Comparison of ENCODE assay signal across 17 cellular contexts in genomic region chr13:46278474-46278873, GRCh38.
DNase-seq lines count a peak whose midpoint lies in the region; ATAC-seq, FAIRE-seq and TF ChIP-seq lines count a peak whose summit lies in the region.
"Had no signal": no experiment of that assay in that cellular context is flagged by ENCODE, and none has a peak within 500 bp of the region (broad histone marks: within the 10 kb centered on the region; RNA-seq: fewer than 3 reads in every experiment).

No MANE protein-coding gene starts in this region.

- H3K9me2 ChIP-seq in GM23248 (ENCODE audit: insufficient read depth) = no peaks in the 10 kb centered on the region

- intact Hi-C loops in K562 (cut with micrococcal nuclease) = no loop called here

- H2AFZ ChIP-seq in GM23248 (0 out of 2 replicates have a peak overlapping the region, but pooled peaks have one; percentile 34), K562 (ENCODE audit: low read depth, low read length) (peak overlapping the region; percentile 84), neural progenitor cell (replicated peaks) (no peak overlapping the region)

- no peak for TF ChIP-seq POLR2A in K562 (conservative IDR thresholded peaks at IDR 0.05)

- H3K27me3 ChIP-seq in GM23248 (replicated peaks; ENCODE audit: insufficient read depth) (no peaks in the 10 kb centered on the region), K562 (ENCODE audit: control insufficient read depth in 2 of 2, insufficient read depth in 2 of 2, low read length in 2 of 2) (no peaks in the 10 kb centered on the region), neural progenitor cell (no peaks in the 10 kb centered on the region)
- H3K27me3 ChIP-seq: BLaER1 treated with 17β-estradiol and CSF1 and Interleukin-3, amounts not matched to agents 10 nM and 100 nM; pancreas had no signal

- WGBS in GM23248 (ENCODE audit: low coverage in 1 of 2, low lambda C conversion rate in 2 of 2, missing lambda C conversion rate in 2 of 2), 2 experiments = 44 to 51% methylated on average over 4 of the region's 4 CpGs
- WGBS in K562 (ENCODE audit: insufficient coverage, low coverage, missing lambda C conversion rate) = 5% methylated on average over 2 of the region's 4 CpGs

- no peaks in the 10 kb centered on the region for H3K4me1 Mint-ChIP-seq in neural progenitor cell

- H3K9me3 ChIP-seq in GM23248 (ENCODE audit: low read depth) (no peaks in the 10 kb centered on the region), K562 (replicated peaks; ENCODE audit: control insufficient read depth, insufficient read depth, low read depth, low read length) (no peaks in the 10 kb centered on the region), neural progenitor cell (ENCODE audit: low read depth) (no peaks in the 10 kb centered on the region)
- H3K9me3 ChIP-seq: BLaER1 treated with 17β-estradiol and CSF1 and Interleukin-3, amounts not matched to agents 10 nM and 100 nM; pancreas; thoracic aorta had no signal

- FAIRE-seq in K562 (lab: Jason Lieb, UNC) = peak; percentile 69

- BruUV-seq in K562 (replicated peaks; lab: Mats Ljungman, UMichigan) = no TSS peak

- no peaks in the 10 kb centered on the region for H3K9me3 Mint-ChIP-seq in neural progenitor cell
- H3K9me3 Mint-ChIP-seq: activated T-helper 1 cell treated with anti-CD3 and anti-CD28 coated beads, Interleukin-12 subunit alpha, Interleukin-12 subunit beta, Interleukin-2, Interleukin-4 antibody, amounts not matched to agents 30 ng/mL and 10 ng/mL and 1 ng/mL, durations not matched to agents 14 hours and 24 hours and 36 hours had no signal

- TF ChIP-seq CTCF in K562 (IDR thresholded peaks at IDR 0.05 in 2 of 3, conservative IDR thresholded peaks at IDR 0.05 in 1 of 3; ENCODE audit: insufficient read depth in 2 of 3, low read depth in 1 of 3, low read length in 3 of 3) = no peak
- TF ChIP-seq CTCF in neural progenitor cell (IDR thresholded peaks at IDR 0.05) = no peak

- POLR2A ChIA-PET in K562 (lab: Yijun Ruan, JAX) = interaction anchor here (0.7 to 0.9 kb wide), 2 partner anchors 10 to 19 kb away, joined by 3 read pairs; no protein-coding TSS in a partner anchor

- no peak for TF ChIP-seq RAD21 in K562 (CRISPR knock-in tag; conservative IDR thresholded peaks at IDR 0.05 in 1 of 2, IDR thresholded peaks at IDR 0.05 in 1 of 2)

- TF ChIP-seq EP300 in K562 (IDR thresholded peaks at IDR 0.05; ENCODE audit: low read length) = no peak

- no peaks in the 10 kb centered on the region for H3K36me3 Mint-ChIP-seq in neural progenitor cell

- H3K9me1 ChIP-seq in K562 (ENCODE audit: control insufficient read depth, insufficient read depth, low read length) = no peaks in the 10 kb centered on the region

- CTCF ChIA-PET in K562 (lab: Yijun Ruan, JAX; ENCODE audit: low intra/inter-chr PET ratio) = no interaction called here

- no peak for DNase-seq in GM23248
- peak; percentile 6 to 12 for DNase-seq in Kasumi-1 (lab: John Stamatoyannopoulos, UW)
- DNase-seq in K562 (ENCODE audit: extremely low read depth in 1 of 4, low spot score in 3 of 4) = peak in 3 of 4 experiments; percentile 10 to 58 (median 28)
- peak; percentile 6 for DNase-seq in neural progenitor cell (ENCODE audit: low spot score)
- DNase-seq in COR-L47 (lab: John Stamatoyannopoulos, UW) = no peak
- DNase-seq: activated CD4-positive, alpha-beta T cell treated with anti-CD3 and anti-CD28 coated beads, Interleukin-2, amount 50 U/mL, for 48 hours; DMS153; left colon; NCI-H187; NCI-H446; pancreas; stimulated activated CD4-positive, alpha-beta T cell treated with anti-CD3 and anti-CD28 coated beads, Interleukin-4, amount 100 ng/mL, for 1 hour had no signal

- in situ Hi-C loops in GM23248 (cut with MboI) (no loop called here), K562 (cut with MboI) (no loop called here)

- no peaks in the 10 kb centered on the region for H3K27me3 Mint-ChIP-seq in neural progenitor cell (ENCODE audit: insufficient read depth, low read depth)

- H3K4me3 Mint-ChIP-seq in neural progenitor cell = no peak overlapping the region
- H3K4me3 Mint-ChIP-seq: activated T-helper 1 cell treated with anti-CD3 and anti-CD28 coated beads, Interleukin-12 subunit alpha, Interleukin-12 subunit beta, Interleukin-2, Interleukin-4 antibody, amounts not matched to agents 30 ng/mL and 10 ng/mL and 1 ng/mL, durations not matched to agents 14 hours and 24 hours and 36 hours had no signal

- H3K4me1 ChIP-seq in GM23248 (ENCODE audit: insufficient read depth) (no peaks in the 10 kb centered on the region), K562 (replicated peaks in 1 of 2; ENCODE audit: control insufficient read depth in 2 of 2, insufficient read depth in 2 of 2, low read length in 2 of 2) (peaks cover 0 to 23% of the 10 kb centered on the region in 2 experiments; a peak in 4 of 5 replicates), neural progenitor cell (peaks cover 5% of the 10 kb centered on the region)
- H3K4me1 ChIP-seq: BLaER1 treated with 17β-estradiol and CSF1 and Interleukin-3, amounts not matched to agents 10 nM and 100 nM; pancreas had no signal

- H3K27ac Mint-ChIP-seq in neural progenitor cell = no peak overlapping the region
- H3K27ac Mint-ChIP-seq: activated T-helper 1 cell treated with anti-CD3 and anti-CD28 coated beads, Interleukin-12 subunit alpha, Interleukin-12 subunit beta, Interleukin-2, Interleukin-4 antibody, amounts not matched to agents 30 ng/mL and 10 ng/mL and 1 ng/mL, durations not matched to agents 14 hours and 24 hours and 36 hours had no signal

- no peaks in the 10 kb centered on the region for H3K79me2 ChIP-seq in GM23248 (ENCODE audit: insufficient read depth)
- no peaks in the 10 kb centered on the region for H3K79me2 ChIP-seq in K562 (ENCODE audit: control insufficient read depth, insufficient read depth, low read length)
- H3K79me2 ChIP-seq in neural progenitor cell (ENCODE audit: low read depth) = no peaks in the 10 kb centered on the region

- H3K4me2 ChIP-seq in GM23248 (ENCODE audit: unreplicated experiment) = no peak overlapping the region
- no peak overlapping the region for H3K4me2 ChIP-seq in K562 (ENCODE audit: insufficient read depth, low read length)
- H3K4me2 ChIP-seq in neural progenitor cell = no peak overlapping the region
- H3K4me2 ChIP-seq: BLaER1 treated with 17β-estradiol and CSF1 and Interleukin-3, amounts not matched to agents 10 nM and 100 nM had no signal

- H3K27ac ChIP-seq in GM23248 (no peak overlapping the region), K562 (ENCODE audit: extremely low read depth, low read depth, low read length) (peak overlapping the region; percentile 45; the same call in 1 of the 3 replicates), neural progenitor cell (no peak overlapping the region)
- H3K27ac ChIP-seq: BLaER1 treated with 17β-estradiol and CSF1 and Interleukin-3, amounts not matched to agents 10 nM and 100 nM; pancreas; thoracic aorta had no signal

- H3F3A ChIP-seq in GM23248 (ENCODE audit: insufficient read depth) = no peaks in the 10 kb centered on the region
- H3F3A ChIP-seq in neural progenitor cell (ENCODE audit: low read depth) = no peaks in the 10 kb centered on the region

- H3K36me3 ChIP-seq in GM23248 (ENCODE audit: low read depth) (no peaks in the 10 kb centered on the region), K562 (ENCODE audit: control insufficient read depth, insufficient read depth, low read length) (no peaks in the 10 kb centered on the region), neural progenitor cell (no peaks in the 10 kb centered on the region)
- H3K36me3 ChIP-seq: BLaER1 treated with 17β-estradiol and CSF1 and Interleukin-3, amounts not matched to agents 10 nM and 100 nM; pancreas; thoracic aorta had no signal

- H4K20me1 ChIP-seq in GM23248 (ENCODE audit: insufficient read depth) (no peaks in the 10 kb centered on the region), K562 (replicated peaks; ENCODE audit: control insufficient read depth, insufficient read depth, low read length) (no peaks in the 10 kb centered on the region), neural progenitor cell (ENCODE audit: low read depth) (no peaks in the 10 kb centered on the region)
- H4K20me1 ChIP-seq: BLaER1 treated with 17β-estradiol and CSF1 and Interleukin-3, amounts not matched to agents 10 nM and 100 nM had no signal

- H3K4me3 ChIP-seq in GM23248 (no peak overlapping the region), K562 (no peak overlapping the region), neural progenitor cell (no peak overlapping the region)
- H3K4me3 ChIP-seq: BLaER1 treated with 17β-estradiol and CSF1 and Interleukin-3, amounts not matched to agents 10 nM and 100 nM; pancreas; thoracic aorta had no signal

- H3K9ac ChIP-seq in GM23248 = no peak overlapping the region
- H3K9ac ChIP-seq in K562 (ENCODE audit: insufficient read depth in 1 of 2, low read depth in 2 of 2, low read length in 2 of 2) = peak overlapping the region in 1 of 2 experiments; percentile 45; a peak in 1 of 4 replicates
- H3K9ac ChIP-seq in neural progenitor cell = no peak overlapping the region
- H3K9ac ChIP-seq: BLaER1 treated with 17β-estradiol and CSF1 and Interleukin-3, amounts not matched to agents 10 nM and 100 nM had no signal

- ATAC-seq in K562 = peak; percentile 72
- ATAC-seq in HG02763 (IDR thresholded peaks at IDR 0.05; ENCODE audit: unreplicated experiment) = no peak
- no peak for ATAC-seq in HG02870 (IDR thresholded peaks at IDR 0.05; ENCODE audit: unreplicated experiment)
- ATAC-seq: left colon, pancreas had no signal

TF ChIP-seq in K562, 482 proteins besides CTCF, POLR2A, EP300 and RAD21 (continues in another document):
- no peak for TF ChIP-seq CHCHD3 (CRISPR knock-in tag; IDR thresholded peaks at IDR 0.05)
- no peak for TF ChIP-seq ZNF445 (CRISPR knock-in tag; IDR thresholded peaks at IDR 0.05; ENCODE audit: low read depth)
- TF ChIP-seq GATAD2A (IDR thresholded peaks at IDR 0.05) = no peak
- no peak for TF ChIP-seq PURB (CRISPR knock-in tag; IDR thresholded peaks at IDR 0.05; ENCODE audit: low read depth)
- TF ChIP-seq KHSRP (IDR thresholded peaks at IDR 0.05) = no peak
- TF ChIP-seq YBX1 (IDR thresholded peaks at IDR 0.05) = no peak
- TF ChIP-seq L3MBTL2 (IDR thresholded peaks at IDR 0.05) = no peak
- no peak for TF ChIP-seq KDM4B (IDR thresholded peaks at IDR 0.05; ENCODE audit: borderline replicate concordance in 2 of 2, low read depth in 1 of 2)
- no peak for TF ChIP-seq CREB1 (IDR thresholded peaks at IDR 0.05)
- no peak for TF ChIP-seq CREB1 (CRISPR knock-in tag; IDR thresholded peaks at IDR 0.05)

Comparison
In these comparisons a context has a peak if more than half of its experiments do, and no peak if none do; other contexts are left out.
1. DNase-seq: peak in Kasumi-1 (2 of 2), K562 (3 of 4) and neural progenitor cell (single experiment); none in GM23248 (single experiment) and COR-L47 (single experiment).